ENCODE assay signal across 8 cellular contexts in genomic region chr6:118893882-118894424, GRCh38. TPM values are rescaled to one million over a fixed set of nuclear protein-coding genes. Genes with fewer than 3 reads are reported as not detected.
DNase-seq lines count a peak whose midpoint lies in the region; ATAC-seq and TF ChIP-seq lines count a peak whose summit lies in the region.

ASF1A (plus strand) TSS chr6:118894152; CDS start chr6:118894414, 262 bp downstream.

- peaks cover 80% of the 10 kb centered on the region for H3K79me2 ChIP-seq in OCI-LY3 (ENCODE audit: low read length)

- no peaks in the 10 kb centered on the region for H3K27me3 ChIP-seq in OCI-LY3 (ENCODE audit: low read depth, low read length)

- peak within 1 kb of the TSS; percentile 92 for H3K9ac ChIP-seq in OCI-LY3 (ENCODE audit: low read length)

- H3K27ac ChIP-seq in OCI-LY3 (ENCODE audit: low read length) = peak within 1 kb of the TSS; percentile 90

- H4K20me1 ChIP-seq in OCI-LY3 (ENCODE audit: insufficient read depth, low read length) = peaks cover 4% of the 10 kb centered on the region; the same call in 1 of the 2 replicates

- peaks cover 12% of the 10 kb centered on the region for H3K27me3 Mint-ChIP-seq in endothelial cell (ENCODE audit: unreplicated experiment)

- H3K4me3 ChIP-seq in OCI-LY3 (ENCODE audit: low read length) = peak within 1 kb of the TSS; percentile 94

- ATAC-seq in GM21526 (IDR thresholded peaks at IDR 0.05; ENCODE audit: low FRiP score, unreplicated experiment) = peak; percentile 58

- peaks cover 3% of the 10 kb centered on the region for H3K36me3 Mint-ChIP-seq in endothelial cell (ENCODE audit: low read depth, unreplicated experiment)

- peak within 1 kb of the TSS; percentile 63; the same call in 1 of the 2 replicates for H2AFZ ChIP-seq in OCI-LY3 (ENCODE audit: low read depth, low read length)

- no peaks in the 10 kb centered on the region for H3K36me3 ChIP-seq in OCI-LY3 (replicated peaks; ENCODE audit: low read depth, low read length)

- H3K4me3 Mint-ChIP-seq in endothelial cell (ENCODE audit: unreplicated experiment) = peak within 1 kb of the TSS; percentile 93

- peak within 1 kb of the TSS; percentile 92 for H3K4me2 ChIP-seq in OCI-LY3 (ENCODE audit: low read length)

- TF ChIP-seq CTCF in OCI-LY3 (IDR thresholded peaks at IDR 0.05; ENCODE audit: low read depth, low read length) (peak; percentile 42), endothelial cell (IDR thresholded peaks at IDR 0.05; ENCODE audit: unreplicated experiment) (peak; percentile 23)

- peaks cover 51% of the 10 kb centered on the region for H3K4me1 ChIP-seq in OCI-LY3 (ENCODE audit: low read length)

- H3K9me3 ChIP-seq in OCI-LY3 (ENCODE audit: insufficient read depth, low read length) = no peaks in the 10 kb centered on the region

- DNase-seq in DMS114 treated with DMSO at 0.1 percent for 48 hours (lab: John Stamatoyannopoulos, UW; ENCODE audit: unreplicated experiment) (peak; percentile 95), HuH-7.5 (ENCODE audit: low spot score) (peak; percentile 82), endothelial cell (ENCODE audit: low spot score) (peak; percentile 97), midbrain (lab: John Stamatoyannopoulos, UW) (peak; percentile 98)
- DNase-seq in activated CD8-positive, alpha-beta memory T cell treated with anti-CD3 and anti-CD28 coated beads, Interleukin-2, amount 50 U/mL, for 48 hours = peak; percentile 98
- DNase-seq in stimulated activated CD8-positive, alpha-beta memory T cell treated with anti-CD3 and anti-CD28 coated beads, Interleukin-2, amount 100 ng/mL, for 48 hours (ENCODE audit: low read depth in 2 of 2) = peak; percentile 87 to 91

- H3K9me3 Mint-ChIP-seq in endothelial cell (ENCODE audit: unreplicated experiment) = no peaks in the 10 kb centered on the region

- peak within 1 kb of the TSS; percentile 99 for H3K27ac Mint-ChIP-seq in endothelial cell (ENCODE audit: unreplicated experiment)

- H3K4me1 Mint-ChIP-seq in endothelial cell (ENCODE audit: unreplicated experiment) = peaks cover 26% of the 10 kb centered on the region

RNA-seq across cellular contexts. Expression of gene ASF1A, which starts in this region (rescaled TPM):
- 33.4 TPM for total RNA-seq in endothelial cell (ENCODE audit: unreplicated experiment)

Comparison
In these comparisons a context has a peak if more than half of its experiments do, and no peak if none do; other contexts are left out.
1. Peak in every context shown above with its lines: DNase-seq, ATAC-seq, H3K4me3 ChIP-seq and H3K27ac ChIP-seq.